ENCODE assay signal across 1 cellular context in genomic region chr14:74548881-74549280, GRCh38.
A peak's percentile ranks its signal among the peaks of the same experiment; 100 is the strongest.
TF ChIP-seq lines count a peak whose summit lies in the region.

No MANE protein-coding gene starts in this region.

TF ChIP-seq in IMR-90, 13 proteins besides CTCF, POLR2A, EP300 and RAD21:
- peak; percentile 60 for TF ChIP-seq CEBPB (IDR thresholded peaks at IDR 0.05; ENCODE audit: low read depth, low read length)
- TF ChIP-seq NFE2L2 (IDR thresholded peaks at IDR 0.05; ENCODE audit: low read depth, low read length) = no peak
